ENCODE assay signal across 8 cellular contexts in genomic region chr16:78099372-78100161, GRCh38. TPM values are rescaled to one million over a fixed set of nuclear protein-coding genes. Genes with fewer than 3 reads are reported as not detected.
A peak's percentile ranks its signal among the peaks of the same experiment; 100 is the strongest.
DNase-seq lines count a peak whose midpoint lies in the region; ATAC-seq, FAIRE-seq and TF ChIP-seq lines count a peak whose summit lies in the region.

TSS of gene WWOX (plus strand) at chr16:78099654.

- POLR2A ChIA-PET in AG04449 (lab: Yijun Ruan, JAX), result no interaction called here

- in situ Hi-C loops in mammary epithelial cell (cut with MboI; ENCODE audit: low sequenced_read_pairs in 2 of 2), result loop anchor here in 1 of 2 donors (25.0 kb wide), 1 partner anchor 1513 kb away; the partner anchor contains the start of gene MAF

- peak within 1 kb of the TSS; percentile 76 for H3K9ac ChIP-seq in mammary epithelial cell (ENCODE audit: insufficient read depth, low read length)
- H3K9ac ChIP-seq in iPS-20b (ENCODE audit: low read depth, low read length), result peak within 1 kb of the TSS; percentile 77

- no peaks in the 10 kb centered on the region for H4K20me1 ChIP-seq in mammary epithelial cell (ENCODE audit: insufficient read depth, low read length)

- CTCF ChIA-PET in AG04449 (lab: Yijun Ruan, JAX), result interaction anchor here (0.5 to 2.9 kb wide), 21 partner anchors 11 to 930 kb away, joined by 3 to 33 read pairs (median 3); no protein-coding TSS in a partner anchor
- CTCF ChIA-PET in mammary epithelial cell (lab: Charles Lee; ENCODE audit: low non-redundant PET), result no interaction called here

- H3K79me2 ChIP-seq in mammary epithelial cell (ENCODE audit: insufficient read depth, low read length), result peaks cover 30% of the 10 kb centered on the region

- H3K36me3 ChIP-seq in mammary epithelial cell (ENCODE audit: insufficient read depth, low read length) (no peaks in the 10 kb centered on the region), iPS-20b (ENCODE audit: insufficient read depth, low read depth, low read length) (0 out of 2 replicates have a peak, but pooled peaks cover 3% of the 10 kb centered on the region), small intestine (ENCODE audit: control insufficient read depth in 2 of 2, insufficient read depth in 2 of 2, low read length in 2 of 2) (no peaks in the 10 kb centered on the region)

- H3K27ac ChIP-seq in VCaP, result peak within 1 kb of the TSS; percentile 76
- H3K27ac ChIP-seq in mammary epithelial cell (ENCODE audit: insufficient read depth, low read depth, low read length), result peak within 1 kb of the TSS; percentile 78
- H3K27ac ChIP-seq in iPS-20b (ENCODE audit: low read length), result no peak within 1 kb of the TSS
- H3K27ac ChIP-seq in small intestine (ENCODE audit: low read depth in 1 of 2, low read length in 1 of 2), result peak within 1 kb of the TSS; percentile 90 to 91

- BruUV-seq in mammary epithelial cell (replicated peaks; lab: Mats Ljungman, UMichigan), result TSS peak; percentile 25

- TF ChIP-seq CTCF in AG04449 (IDR thresholded peaks at IDR 0.05; ENCODE audit: insufficient read depth, low read length, missing control alignments), result peak; percentile 84
- peak; percentile 89 for TF ChIP-seq CTCF in VCaP (conservative IDR thresholded peaks at IDR 0.05)
- TF ChIP-seq CTCF in mammary epithelial cell (conservative IDR thresholded peaks at IDR 0.05 in 1 of 2, IDR thresholded peaks at IDR 0.05 in 1 of 2; ENCODE audit: extremely low read depth in 1 of 2, insufficient read depth in 1 of 2, low read depth in 1 of 2, low read length in 2 of 2), result peak; percentile 57 to 95

- peak within 1 kb of the TSS; percentile 84 for H3K4me2 ChIP-seq in mammary epithelial cell (ENCODE audit: insufficient read depth, low read depth, low read length)

- dilution Hi-C loops in mammary epithelial cell (cut with HindIII; ENCODE audit: low sequenced_read_pairs), result no loop called here

- FAIRE-seq in small intestine (lab: Jason Lieb, UNC), result no peak

- H3K9me3 ChIP-seq in mammary epithelial cell (replicated peaks; ENCODE audit: insufficient read depth, low read length), result no peaks in the 10 kb centered on the region
- H3K9me3 ChIP-seq in iPS-20b (ENCODE audit: insufficient read depth, low read depth, low read length), result no peaks in the 10 kb centered on the region
- no peaks in the 10 kb centered on the region for H3K9me3 ChIP-seq in small intestine (ENCODE audit: control insufficient read depth, low read depth)

- 2% methylated on average over 16 of the region's 83 CpGs for WGBS in mammary epithelial cell (ENCODE audit: low coverage, missing lambda C conversion rate)
- WGBS in small intestine, 3 donors, result 0 to 1% (median 0%) methylated on average over 64 to 83 of the region's 83 CpGs

- H3K27me3 ChIP-seq in mammary epithelial cell (ENCODE audit: insufficient read depth, low read length), result no peaks in the 10 kb centered on the region
- peaks cover 8% of the 10 kb centered on the region; the same call in 1 of the 2 replicates for H3K27me3 ChIP-seq in iPS-20b (ENCODE audit: insufficient read depth, low read length)
- no peaks in the 10 kb centered on the region for H3K27me3 ChIP-seq in small intestine (ENCODE audit: control insufficient read depth in 2 of 2, insufficient read depth in 2 of 2, low read length in 2 of 2)

- H2AFZ ChIP-seq in mammary epithelial cell (ENCODE audit: low read depth, low read length), result peak within 1 kb of the TSS; percentile 99

- peak; percentile 92 for ATAC-seq in GM18868 (IDR thresholded peaks at IDR 0.05; ENCODE audit: unreplicated experiment)
- ATAC-seq in HG03108 (IDR thresholded peaks at IDR 0.05; ENCODE audit: unreplicated experiment), result peak; percentile 96

- peaks cover 14% of the 10 kb centered on the region for H3K4me1 ChIP-seq in mammary epithelial cell (ENCODE audit: insufficient read depth, low read length)
- no peaks in the 10 kb centered on the region; the same call in 1 of the 2 replicates for H3K4me1 ChIP-seq in iPS-20b (ENCODE audit: insufficient read depth, low read length)
- no peaks in the 10 kb centered on the region for H3K4me1 ChIP-seq in small intestine (ENCODE audit: control insufficient read depth in 2 of 2, insufficient read depth in 1 of 2, low read depth in 1 of 2, low read length in 1 of 2)

- DNase-seq in AG04449 (ENCODE audit: low read depth, low spot score), result peak; percentile 89
- peak; percentile 98 for DNase-seq in NCI-H2171 treated with DMSO at 0.1 percent for 48 hours (lab: John Stamatoyannopoulos, UW)
- peak; percentile 99 for DNase-seq in mammary epithelial cell
- DNase-seq in small intestine, result peak; percentile 99

- H3K4me3 ChIP-seq in AG04449 (ENCODE audit: low read depth, low read length) (peak within 1 kb of the TSS; percentile 98), mammary epithelial cell (replicated peaks in 1 of 3; ENCODE audit: insufficient read depth in 1 of 3, low read depth in 2 of 3, low read length in 3 of 3) (peak within 1 kb of the TSS; percentile 72 to 97 (median 89)), iPS-20b (ENCODE audit: low read length) (peak within 1 kb of the TSS; percentile 88), small intestine (ENCODE audit: low read depth in 1 of 2, low read length in 2 of 2) (peak within 1 kb of the TSS; percentile 67 to 80)

- intact Hi-C loops in mammary epithelial cell (cut with micrococcal nuclease), result loop anchor here (1.0 to 5.0 kb wide), 3 partner anchors 52 to 863 kb away; no protein-coding TSS in a partner anchor

RNA-seq across cellular contexts. Expression of gene WWOX, which starts in this region (rescaled TPM):
- total RNA-seq in mammary epithelial cell, result 10 to 100 TPM; 11.0 TPM
- 11.1 TPM for polyA plus RNA-seq in mammary epithelial cell
- polyA minus RNA-seq in mammary epithelial cell, result 6.2 TPM
- polyA plus RNA-seq in small intestine, result 1 to 10 TPM; 4.9 to 8.0 (median 6.0) TPM
